14 cellular contexts compared by ENCODE assay signal in the genomic region with DNA sequence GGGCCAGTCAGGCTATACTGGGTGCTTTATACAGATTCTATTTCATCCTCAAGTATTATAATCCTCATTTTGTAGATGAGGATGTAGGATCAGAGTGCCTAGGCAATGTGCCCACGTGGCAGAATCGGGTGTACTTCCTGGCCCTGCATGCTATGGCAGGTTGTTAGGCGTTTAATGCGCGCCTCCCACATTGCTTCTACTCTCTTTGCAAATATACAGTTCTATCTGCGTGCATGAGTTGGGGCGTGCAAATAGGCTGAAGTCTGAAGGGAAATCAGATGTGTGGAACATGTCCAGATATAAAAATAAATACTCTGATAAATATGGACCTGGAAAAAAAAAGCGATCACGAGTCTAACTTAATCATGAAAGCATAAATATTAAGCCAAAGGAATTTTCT.
DNase-seq lines count a peak whose midpoint lies in the region; ATAC-seq and TF ChIP-seq lines count a peak whose summit lies in the region.
"Had no signal": no experiment of that assay in that cellular context is flagged by ENCODE, and none has a peak within 500 bp of the region (broad histone marks: within the 10 kb centered on the region; RNA-seq: fewer than 3 reads in every experiment).

No MANE protein-coding gene starts in this region.

- intact Hi-C loops in esophagus muscularis mucosa (cut with DNase I) = loop anchor here (5.0 kb wide), 1 partner anchor 490 kb away; no protein-coding TSS in a partner anchor
- intact Hi-C loops in sigmoid colon (cut with DNase I) = loop anchor here (5.0 to 10.0 kb wide), 3 partner anchors 82 to 592 kb away; partner anchors contain the start of gene CHRM3

- no peak for TF ChIP-seq CTCF in esophagus muscularis mucosa (IDR thresholded peaks at IDR 0.05)
- no peak for TF ChIP-seq CTCF in nephron (IDR thresholded peaks at IDR 0.05; ENCODE audit: unreplicated experiment in 3 of 3)
- TF ChIP-seq CTCF in sigmoid colon (IDR thresholded peaks at IDR 0.05) = no peak

- peaks cover 12% of the 10 kb centered on the region for H3K4me1 Mint-ChIP-seq in nephron
- peaks cover 8% of the 10 kb centered on the region for H3K4me1 Mint-ChIP-seq in T-helper 17 cell

- H3K36me3 Mint-ChIP-seq in nephron (ENCODE audit: low read depth) = no peaks in the 10 kb centered on the region
- H3K36me3 Mint-ChIP-seq in T-helper 17 cell (ENCODE audit: low read depth) = no peaks in the 10 kb centered on the region
- H3K36me3 Mint-ChIP-seq: CD4-positive, alpha-beta memory T cell had no signal

- H3K4me3 Mint-ChIP-seq in nephron (no peak overlapping the region), T-helper 17 cell (no peak overlapping the region)
- H3K4me3 Mint-ChIP-seq: CD4-positive, alpha-beta memory T cell had no signal

- H3K27ac ChIP-seq in esophagus muscularis mucosa (replicated peaks in 1 of 4) (peak overlapping the region; percentile 26 to 63 (median 60)), sigmoid colon (peak overlapping the region in 3 of 4 donors; percentile 25 to 53 (median 35))
- H3K27ac ChIP-seq: C4-2B, GM23248 had no signal

- H3K27ac Mint-ChIP-seq in nephron (peak overlapping the region; percentile 26 to 83 (median 33)), T-helper 17 cell (no peak overlapping the region)
- H3K27ac Mint-ChIP-seq: CD4-positive, alpha-beta memory T cell had no signal

- ATAC-seq in GM18505 (IDR thresholded peaks at IDR 0.05; ENCODE audit: unreplicated experiment) (no peak), T-helper 17 cell (no peak)

- H3K27me3 ChIP-seq in esophagus muscularis mucosa (no peaks in the 10 kb centered on the region), sigmoid colon (no peaks in the 10 kb centered on the region)
- H3K27me3 ChIP-seq: BE2C had no signal

- H3K27me3 Mint-ChIP-seq in nephron (ENCODE audit: low read depth) (no peaks in the 10 kb centered on the region), T-helper 17 cell (peaks cover 35% of the 10 kb centered on the region)

- H3K4me3 ChIP-seq in esophagus muscularis mucosa = no peak overlapping the region
- no peak overlapping the region for H3K4me3 ChIP-seq in sigmoid colon
- H3K4me3 ChIP-seq: A549, GM12878, GM23248 had no signal

- TF ChIP-seq EP300 in esophagus muscularis mucosa (IDR thresholded peaks at IDR 0.05) (no peak), sigmoid colon (IDR thresholded peaks at IDR 0.05) (no peak)

- no peaks in the 10 kb centered on the region for H3K36me3 ChIP-seq in esophagus muscularis mucosa
- H3K36me3 ChIP-seq in sigmoid colon = no peaks in the 10 kb centered on the region
- H3K36me3 ChIP-seq: BE2C had no signal

- 38% methylated on average over 9 of the region's 9 CpGs for WGBS in esophagus muscularis mucosa
- WGBS in sigmoid colon, 2 donors = 83 to 92% methylated on average over 9 of the region's 9 CpGs

- peaks cover 0 to 41% (median 36%) of the 10 kb centered on the region in 4 donors for H3K4me1 ChIP-seq in esophagus muscularis mucosa
- peaks cover 0 to 39% (median 30%) of the 10 kb centered on the region in 4 donors for H3K4me1 ChIP-seq in sigmoid colon

- H3K9me3 ChIP-seq in esophagus muscularis mucosa (no peaks in the 10 kb centered on the region), sigmoid colon (no peaks in the 10 kb centered on the region), T-helper 17 cell (ENCODE audit: control insufficient read depth, low read length, poor library complexity, severe bottlenecking) (no peaks in the 10 kb centered on the region)
- H3K9me3 ChIP-seq: A549, BE2C had no signal

- TF ChIP-seq POLR2A in esophagus muscularis mucosa (IDR thresholded peaks at IDR 0.05; ENCODE audit: low read depth) (no peak), sigmoid colon (IDR thresholded peaks at IDR 0.05) (no peak), GM18505 (IDR thresholded peaks at IDR 0.05; ENCODE audit: borderline replicate concordance, extremely low read depth, insufficient read depth, insufficient read length) (no peak)

- DNase-seq in esophagus muscularis mucosa (ENCODE audit: extremely low spot score) = peak; percentile 77
- no peak for DNase-seq in sigmoid colon
- no peak for DNase-seq in T-helper 17 cell
- DNase-seq in activated CD4-positive, CD25-positive, alpha-beta regulatory T cell (lab: John Stamatoyannopoulos, UW) = no peak
- DNase-seq: BE2C; CD4-positive, alpha-beta memory T cell; DMS79; GM23248; H7 had no signal

- H3K9me3 Mint-ChIP-seq in nephron = no peaks in the 10 kb centered on the region
- H3K9me3 Mint-ChIP-seq: CD4-positive, alpha-beta memory T cell had no signal
